ENCODE assay signal across 7 cellular contexts in genomic region chr10:8331896-8332729, GRCh38.
DNase-seq lines count a peak whose midpoint lies in the region; ATAC-seq and TF ChIP-seq lines count a peak whose summit lies in the region.

No MANE protein-coding gene starts in this region.

- H3K9me3 ChIP-seq in RWPE2 (ENCODE audit: severe bottlenecking) (no peaks in the 10 kb centered on the region), cardiac muscle cell (ENCODE audit: low read depth) (no peaks in the 10 kb centered on the region)

- H3K4me3 ChIP-seq in RWPE2 (ENCODE audit: severe bottlenecking): peak overlapping the region; percentile 22
- H3K4me3 ChIP-seq in cardiac muscle cell: peak overlapping the region; percentile 8

- H3K36me3 ChIP-seq in RWPE2 (ENCODE audit: low read depth) (no peaks in the 10 kb centered on the region), cardiac muscle cell (no peaks in the 10 kb centered on the region)

- no peak overlapping the region for H3K27ac ChIP-seq in RWPE2 (ENCODE audit: poor library complexity, severe bottlenecking)
- no peak overlapping the region for H3K27ac ChIP-seq in cardiac muscle cell

- H3K27me3 ChIP-seq in RWPE2 (ENCODE audit: insufficient read depth, poor library complexity, severe bottlenecking): no peaks in the 10 kb centered on the region
- H3K27me3 ChIP-seq in cardiac muscle cell: peaks cover 81% of the 10 kb centered on the region

- DNase-seq in RWPE2 (ENCODE audit: low spot score) (peak; percentile 48), cardiac muscle cell (ENCODE audit: low read depth in 1 of 2, low spot score in 1 of 2) (peak; percentile 51 to 85), putamen (ENCODE audit: low spot score) (peak; percentile 36), ureter (ENCODE audit: low spot score) (peak; percentile 61)
- peak; percentile 70 for DNase-seq in activated gamma-delta T cell treated with anti-CD3 and anti-CD28 coated beads, Interleukin-2, amount 50 U/mL, for 16 hours (ENCODE audit: low read depth)

- TF ChIP-seq CTCF in RWPE2 (IDR thresholded peaks at IDR 0.05; ENCODE audit: poor library complexity, severe bottlenecking): no peak
- no peak for TF ChIP-seq CTCF in cardiac muscle cell (IDR thresholded peaks at IDR 0.05; ENCODE audit: low read depth, low read length)

- H3K4me1 ChIP-seq in RWPE2 (ENCODE audit: insufficient read depth, poor library complexity, severe bottlenecking): no peaks in the 10 kb centered on the region
- H3K4me1 ChIP-seq in cardiac muscle cell (ENCODE audit: low read depth): peaks cover 8% of the 10 kb centered on the region

- ATAC-seq in GM18858 (IDR thresholded peaks at IDR 0.05; ENCODE audit: unreplicated experiment): peak; percentile 92
- ATAC-seq in HG02938 (IDR thresholded peaks at IDR 0.05; ENCODE audit: unreplicated experiment): peak; percentile 97
- ATAC-seq in RWPE2 (ENCODE audit: low read depth): peak; percentile 94
